ENCODE assay signal across 10 cellular contexts in the genomic region with DNA sequence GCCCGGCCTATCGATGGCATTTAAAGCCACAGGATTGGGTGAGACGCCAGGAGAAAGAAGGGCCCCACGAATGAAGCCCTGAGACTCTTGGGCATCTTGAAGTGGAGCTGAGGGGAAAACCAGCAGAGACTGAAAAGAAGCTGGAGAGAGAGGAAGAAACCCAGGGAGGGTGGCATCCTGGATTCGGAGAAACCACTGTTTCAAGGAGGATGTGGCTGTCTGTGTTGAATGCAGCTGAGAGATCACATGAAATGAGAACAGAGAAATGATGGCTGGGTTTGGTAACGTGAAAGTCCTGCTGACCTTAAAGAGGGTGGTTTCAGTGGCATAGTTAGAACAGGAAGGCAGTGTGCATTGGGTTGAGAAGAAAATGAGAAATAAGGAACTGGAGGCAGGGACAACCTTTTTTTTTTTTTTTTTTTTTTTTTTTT. TPM values are rescaled to one million over a fixed set of nuclear protein-coding genes. Genes with fewer than 3 reads are reported as not detected.
DNase-seq lines count a peak whose midpoint lies in the region; ATAC-seq and TF ChIP-seq lines count a peak whose summit lies in the region.
"Had no signal": no experiment of that assay in that cellular context is flagged by ENCODE, and none has a peak within 500 bp of the region (broad histone marks: within the 10 kb centered on the region; RNA-seq: fewer than 3 reads in every experiment).

No MANE protein-coding gene starts in this region.

- intact Hi-C loops in activated T-helper 1 cell treated with anti-CD3 and anti-CD28 coated beads, Interleukin-12 subunit alpha, Interleukin-12 subunit beta, Interleukin-2, Interleukin-4 antibody, amounts not matched to agents 30 ng/mL and 10 ng/mL and 1 ng/mL, durations not matched to agents 14 hours and 24 hours and 36 hours (cut with micrococcal nuclease): loop anchor here (2.0 kb wide), 1 partner anchor 68 kb away; a partner anchor contains a TSS
- intact Hi-C loops in Calu3 (cut with micrococcal nuclease; ENCODE audit: unreplicated experiment): no loop called here

- TF ChIP-seq CTCF in Calu3 (IDR thresholded peaks at IDR 0.05; ENCODE audit: unreplicated experiment): no peak

- DNase-seq in activated effector memory CD4-positive, alpha-beta T cell treated with Interleukin-2 at 50 U/mL for 16 hours: peak; percentile 34
- DNase-seq in activated effector memory CD4-positive, alpha-beta T cell treated with anti-CD3 and anti-CD28 coated beads, Interleukin-2, amount 50 U/mL, for 16 hours: no peak
- DNase-seq in activated T-helper 1 cell treated with anti-CD3 and anti-CD28 coated beads, Interleukin-12 subunit alpha, Interleukin-12 subunit beta, Interleukin-2, Interleukin-4 antibody, amounts not matched to agents 30 ng/mL and 10 ng/mL and 1 ng/mL, durations not matched to agents 14 hours and 24 hours and 36 hours (ENCODE audit: low spot score): peak; percentile 56
- DNase-seq in stimulated activated naive CD8-positive, alpha-beta T cell treated with anti-CD3 and anti-CD28 coated beads, Interleukin-15, amount 100 ng/mL, for 72 hours: peak; percentile 39 to 67
- no peak for DNase-seq in GM19238 (ENCODE audit: insufficient read length, low spot score)
- no peak for DNase-seq in Calu3
- DNase-seq in NCI-H1436 treated with DMSO at 0.1 percent for 48 hours (lab: John Stamatoyannopoulos, UW): no peak
- DNase-seq: cortex of kidney had no signal

- H3K9me3 Mint-ChIP-seq in activated T-helper 1 cell treated with anti-CD3 and anti-CD28 coated beads, Interleukin-12 subunit alpha, Interleukin-12 subunit beta, Interleukin-2, Interleukin-4 antibody, amounts not matched to agents 30 ng/mL and 10 ng/mL and 1 ng/mL, durations not matched to agents 14 hours and 24 hours and 36 hours: no peaks in the 10 kb centered on the region
- H3K9me3 Mint-ChIP-seq in stimulated activated naive CD8-positive, alpha-beta T cell treated with anti-CD3 and anti-CD28 coated beads, Interleukin-15, amount 100 ng/mL, for 72 hours: no peaks in the 10 kb centered on the region
- H3K9me3 Mint-ChIP-seq in Calu3 (ENCODE audit: low read depth, unreplicated experiment): no peaks in the 10 kb centered on the region

- H3K4me3 Mint-ChIP-seq in activated T-helper 1 cell treated with anti-CD3 and anti-CD28 coated beads, Interleukin-12 subunit alpha, Interleukin-12 subunit beta, Interleukin-2, Interleukin-4 antibody, amounts not matched to agents 30 ng/mL and 10 ng/mL and 1 ng/mL, durations not matched to agents 14 hours and 24 hours and 36 hours: peak overlapping the region; percentile 61
- H3K4me3 Mint-ChIP-seq in stimulated activated naive CD8-positive, alpha-beta T cell treated with anti-CD3 and anti-CD28 coated beads, Interleukin-15, amount 100 ng/mL, for 72 hours: peak overlapping the region; percentile 34 to 60
- H3K4me3 Mint-ChIP-seq in Calu3 (ENCODE audit: low read depth, unreplicated experiment): no peak overlapping the region

- H3K4me1 Mint-ChIP-seq in activated T-helper 1 cell treated with anti-CD3 and anti-CD28 coated beads, Interleukin-12 subunit alpha, Interleukin-12 subunit beta, Interleukin-2, Interleukin-4 antibody, amounts not matched to agents 30 ng/mL and 10 ng/mL and 1 ng/mL, durations not matched to agents 14 hours and 24 hours and 36 hours (ENCODE audit: low read depth): peaks cover 72% of the 10 kb centered on the region
- H3K4me1 Mint-ChIP-seq in stimulated activated naive CD8-positive, alpha-beta T cell treated with anti-CD3 and anti-CD28 coated beads, Interleukin-15, amount 100 ng/mL, for 72 hours: peaks cover 82% of the 10 kb centered on the region
- H3K4me1 Mint-ChIP-seq in Calu3 (ENCODE audit: low read depth, unreplicated experiment): peaks cover 26% of the 10 kb centered on the region

- CTCF ChIA-PET in Calu3 (lab: Charles Lee): no interaction called here

- peaks cover 24% of the 10 kb centered on the region for H3K36me3 Mint-ChIP-seq in activated T-helper 1 cell treated with anti-CD3 and anti-CD28 coated beads, Interleukin-12 subunit alpha, Interleukin-12 subunit beta, Interleukin-2, Interleukin-4 antibody, amounts not matched to agents 30 ng/mL and 10 ng/mL and 1 ng/mL, durations not matched to agents 14 hours and 24 hours and 36 hours (ENCODE audit: low read depth)
- peaks cover 12% of the 10 kb centered on the region for H3K36me3 Mint-ChIP-seq in Calu3 (ENCODE audit: insufficient read depth, unreplicated experiment)

- no peaks in the 10 kb centered on the region for H3K27me3 Mint-ChIP-seq in activated T-helper 1 cell treated with anti-CD3 and anti-CD28 coated beads, Interleukin-12 subunit alpha, Interleukin-12 subunit beta, Interleukin-2, Interleukin-4 antibody, amounts not matched to agents 30 ng/mL and 10 ng/mL and 1 ng/mL, durations not matched to agents 14 hours and 24 hours and 36 hours (ENCODE audit: insufficient read depth)
- no peaks in the 10 kb centered on the region for H3K27me3 Mint-ChIP-seq in stimulated activated naive CD8-positive, alpha-beta T cell treated with anti-CD3 and anti-CD28 coated beads, Interleukin-15, amount 100 ng/mL, for 72 hours
- H3K27me3 Mint-ChIP-seq in Calu3 (ENCODE audit: unreplicated experiment): no peaks in the 10 kb centered on the region

- peak overlapping the region; percentile 90 for H3K27ac Mint-ChIP-seq in activated T-helper 1 cell treated with anti-CD3 and anti-CD28 coated beads, Interleukin-12 subunit alpha, Interleukin-12 subunit beta, Interleukin-2, Interleukin-4 antibody, amounts not matched to agents 30 ng/mL and 10 ng/mL and 1 ng/mL, durations not matched to agents 14 hours and 24 hours and 36 hours
- H3K27ac Mint-ChIP-seq in stimulated activated naive CD8-positive, alpha-beta T cell treated with anti-CD3 and anti-CD28 coated beads, Interleukin-15, amount 100 ng/mL, for 72 hours: peak overlapping the region; percentile 72 to 89
- H3K27ac Mint-ChIP-seq in Calu3 (ENCODE audit: unreplicated experiment): no peak overlapping the region

- BruUV-seq in Calu3 (replicated peaks; lab: Mats Ljungman, UMichigan): no TSS peak

- peak; percentile 71 for ATAC-seq in HG03354 (IDR thresholded peaks at IDR 0.05; ENCODE audit: poor library complexity, severe bottlenecking, unreplicated experiment)
- peak; percentile 82 for ATAC-seq in stimulated activated naive CD8-positive, alpha-beta T cell treated with anti-CD3 and anti-CD28 coated beads, Interleukin-15, amount 100 ng/mL, for 72 hours
- ATAC-seq: mucosa of descending colon had no signal

RNA-seq across cellular contexts. Expression of a gene that starts 3.8 kb away (rescaled TPM):
- 18.6 and 26.5 TPM in 2 replicates for total RNA-seq in activated T-helper 1 cell treated with anti-CD3 and anti-CD28 coated beads, Interleukin-12 subunit alpha, Interleukin-12 subunit beta, Interleukin-2, Interleukin-4 antibody, amounts not matched to agents 30 ng/mL and 10 ng/mL and 1 ng/mL, durations not matched to agents 14 hours and 24 hours and 36 hours
- total RNA-seq in Calu3 (2022): 7.7 and 8.4 TPM in 2 replicates

RNA-seq across cellular contexts. Expression of a gene that starts 5.9 kb away (rescaled TPM):
- total RNA-seq in activated T-helper 1 cell treated with anti-CD3 and anti-CD28 coated beads, Interleukin-12 subunit alpha, Interleukin-12 subunit beta, Interleukin-2, Interleukin-4 antibody, amounts not matched to agents 30 ng/mL and 10 ng/mL and 1 ng/mL, durations not matched to agents 14 hours and 24 hours and 36 hours: 2.2 and 3.3 TPM in 2 replicates
- 19.7 and 25.7 TPM in 2 replicates for total RNA-seq in Calu3 (2022)

RNA-seq across cellular contexts. Expression of a gene that starts 9.1 kb away (rescaled TPM):
- total RNA-seq in activated T-helper 1 cell treated with anti-CD3 and anti-CD28 coated beads, Interleukin-12 subunit alpha, Interleukin-12 subunit beta, Interleukin-2, Interleukin-4 antibody, amounts not matched to agents 30 ng/mL and 10 ng/mL and 1 ng/mL, durations not matched to agents 14 hours and 24 hours and 36 hours: 102 and 104 TPM in 2 replicates
- 52.0 and 54.3 TPM in 2 replicates for total RNA-seq in Calu3 (2022)

RNA-seq across cellular contexts. Expression of a gene that starts 26.8 kb away (rescaled TPM):
- 2.4 and 3.3 TPM in 2 replicates for total RNA-seq in activated T-helper 1 cell treated with anti-CD3 and anti-CD28 coated beads, Interleukin-12 subunit alpha, Interleukin-12 subunit beta, Interleukin-2, Interleukin-4 antibody, amounts not matched to agents 30 ng/mL and 10 ng/mL and 1 ng/mL, durations not matched to agents 14 hours and 24 hours and 36 hours
- 28.6 and 50.0 TPM in 2 replicates for total RNA-seq in Calu3 (2022)

RNA-seq across cellular contexts. Expression of a gene that starts 31.0 kb away (rescaled TPM):
- 108 and 111 TPM in 2 replicates for total RNA-seq in activated T-helper 1 cell treated with anti-CD3 and anti-CD28 coated beads, Interleukin-12 subunit alpha, Interleukin-12 subunit beta, Interleukin-2, Interleukin-4 antibody, amounts not matched to agents 30 ng/mL and 10 ng/mL and 1 ng/mL, durations not matched to agents 14 hours and 24 hours and 36 hours
- total RNA-seq in Calu3 (2022): 34.6 and 36.3 TPM in 2 replicates

Comparison
In these comparisons a context has a peak if more than half of its experiments do, and no peak if none do; other contexts are left out.
1. DNase-seq: peak in activated effector memory CD4-positive, alpha-beta T cell treated with Interleukin-2 at 50 U/mL for 16 hours (single experiment), activated T-helper 1 cell treated with anti-CD3 and anti-CD28 coated beads, Interleukin-12 subunit alpha, Interleukin-12 subunit beta, Interleukin-2, Interleukin-4 antibody, amounts not matched to agents 30 ng/mL and 10 ng/mL and 1 ng/mL, durations not matched to agents 14 hours and 24 hours and 36 hours (single experiment) and stimulated activated naive CD8-positive, alpha-beta T cell treated with anti-CD3 and anti-CD28 coated beads, Interleukin-15, amount 100 ng/mL, for 72 hours (2 of 2); none in activated effector memory CD4-positive, alpha-beta T cell treated with anti-CD3 and anti-CD28 coated beads, Interleukin-2, amount 50 U/mL, for 16 hours (single experiment), GM19238 (single experiment), Calu3 (single experiment) and NCI-H1436 treated with DMSO at 0.1 percent for 48 hours (single experiment).